ENCODE assay signal across 25 cellular contexts in genomic region chr16:80150978-80151705, GRCh38.
DNase-seq lines count a peak whose midpoint lies in the region; ATAC-seq and TF ChIP-seq lines count a peak whose summit lies in the region.
"Had no signal": no experiment of that assay in that cellular context is flagged by ENCODE, and none has a peak within 500 bp of the region (broad histone marks: within the 10 kb centered on the region; RNA-seq: fewer than 3 reads in every experiment).

No MANE protein-coding gene starts in this region.

- intact Hi-C loops in left colon (cut with DNase I, micrococcal nuclease): no loop called here

- TF ChIP-seq CTCF in WTC11 (IDR thresholded peaks at IDR 0.05): no peak

- ATAC-seq in left colon (peak; percentile 19), WTC11 (no peak)
- ATAC-seq: CD8-positive, alpha-beta T cell; natural killer cell treated with Interleukin-12 subunit alpha and Interleukin-12 subunit beta and Interleukin-15 and Interleukin-18, amount 100 ng/mL, for 72 hours had no signal

- H3K4me1 Mint-ChIP-seq in WTC11: no peaks in the 10 kb centered on the region

- no peaks in the 10 kb centered on the region for H3K36me3 Mint-ChIP-seq in WTC11
- H3K36me3 Mint-ChIP-seq: CD8-positive, alpha-beta T cell; natural killer cell treated with Interleukin-12 subunit alpha and Interleukin-12 subunit beta and Interleukin-15 and Interleukin-18, amount 100 ng/mL, for 72 hours had no signal

- no peak overlapping the region for H3K4me3 Mint-ChIP-seq in WTC11
- H3K4me3 Mint-ChIP-seq: activated T-cell treated with anti-CD3 and anti-CD28 coated beads, Interleukin-2, amount 50 U/mL, for 24 hours; CD8-positive, alpha-beta T cell; H9; natural killer cell treated with Interleukin-12 subunit alpha and Interleukin-12 subunit beta and Interleukin-15 and Interleukin-18, amount 100 ng/mL, for 72 hours had no signal

- peaks cover 5% of the 10 kb centered on the region; the same call in 1 of the 2 replicates for H3K9me3 Mint-ChIP-seq in WTC11
- H3K9me3 Mint-ChIP-seq: activated T-cell treated with anti-CD3 and anti-CD28 coated beads, Interleukin-2, amount 50 U/mL, for 24 hours; CD8-positive, alpha-beta T cell; H9; natural killer cell treated with Interleukin-12 subunit alpha and Interleukin-12 subunit beta and Interleukin-15 and Interleukin-18, amount 100 ng/mL, for 72 hours had no signal

- H3K27ac Mint-ChIP-seq in WTC11: no peak overlapping the region
- H3K27ac Mint-ChIP-seq: activated T-cell treated with anti-CD3 and anti-CD28 coated beads, Interleukin-2, amount 50 U/mL, for 24 hours; CD8-positive, alpha-beta T cell; H9; natural killer cell treated with Interleukin-12 subunit alpha and Interleukin-12 subunit beta and Interleukin-15 and Interleukin-18, amount 100 ng/mL, for 72 hours had no signal

- DNase-seq in AG08395 (ENCODE audit: low spot score) (peak; percentile 70), GM03348 (ENCODE audit: low spot score) (peak; percentile 67), astrocyte of the hippocampus (ENCODE audit: low read depth, low spot score) (peak; percentile 34), left colon (no peak), NCI-H82 (lab: John Stamatoyannopoulos, UW) (no peak), DMS 273 (lab: John Stamatoyannopoulos, UW; ENCODE audit: unreplicated experiment) (no peak), NCI-H748 (lab: John Stamatoyannopoulos, UW; ENCODE audit: unreplicated experiment) (no peak), WTC11 (ENCODE audit: low spot score) (no peak)
- DNase-seq: ACHN; activated CD4-positive, alpha-beta T cell treated with anti-CD3 and anti-CD28 coated beads for 48 hours; activated T-cell treated with anti-CD3 and anti-CD28 coated beads, Interleukin-2, amount 50 U/mL, for 24 hours; CD8-positive, alpha-beta T cell; cortex of kidney; esophagus squamous epithelium; GDM1; H9; Kasumi-1; NCI-H1048; NCI-H187 treated with DMSO at 0.1 percent for 48 hours; NCI-H526 treated with DMSO at 0.1 percent for 48 hours; stimulated activated CD4-positive, alpha-beta T cell treated with anti-CD3 and anti-CD28 coated beads, Interleukin-4, amount 100 ng/mL, for 24 hours; stimulated activated naive CD4-positive, alpha-beta T cell; testis; uterus had no signal

- CTCF ChIA-PET in WTC11 (lab: Charles Lee): no interaction called here

- POLR2A ChIA-PET in WTC11 (lab: Charles Lee): no interaction called here

- no peaks in the 10 kb centered on the region for H3K27me3 Mint-ChIP-seq in WTC11 (ENCODE audit: low read depth)

TF ChIP-seq in WTC11, 78 proteins besides CTCF, POLR2A, EP300 and RAD21 (continues in another document):
- no peak for TF ChIP-seq CBFB (CRISPR knock-in tag; IDR thresholded peaks at IDR 0.05; ENCODE audit: low read depth)
- no peak for TF ChIP-seq PRDM15 (CRISPR knock-in tag; IDR thresholded peaks at IDR 0.05)
- no peak for TF ChIP-seq FOXP4 (CRISPR knock-in tag; IDR thresholded peaks at IDR 0.05)
- no peak for TF ChIP-seq E2F1 (CRISPR knock-in tag; IDR thresholded peaks at IDR 0.05)
- TF ChIP-seq TEAD4 (CRISPR knock-in tag; IDR thresholded peaks at IDR 0.05): no peak
- no peak for TF ChIP-seq ZNF671 (CRISPR knock-in tag; IDR thresholded peaks at IDR 0.05)
- no peak for TF ChIP-seq ZNF532 (CRISPR knock-in tag; IDR thresholded peaks at IDR 0.05; ENCODE audit: borderline replicate concordance)
- TF ChIP-seq ZNF423 (CRISPR knock-in tag; IDR thresholded peaks at IDR 0.05): no peak
- TF ChIP-seq E2F4 (CRISPR knock-in tag; IDR thresholded peaks at IDR 0.05; ENCODE audit: borderline replicate concordance, low read depth): no peak
- no peak for TF ChIP-seq ELF4 (CRISPR knock-in tag; IDR thresholded peaks at IDR 0.05; ENCODE audit: low read depth)

Comparison
In these comparisons a context has a peak if more than half of its experiments do, and no peak if none do; other contexts are left out.
1. DNase-seq: peak in AG08395 (single experiment), GM03348 (single experiment) and astrocyte of the hippocampus (single experiment); none in left colon (0 of 2), NCI-H82 (single experiment), DMS 273 (single experiment), NCI-H748 (single experiment) and WTC11 (single experiment).